19 cellular contexts compared by ENCODE assay signal in genomic region chr1:222910699-222911098, GRCh38.
DNase-seq lines count a peak whose midpoint lies in the region; ATAC-seq and TF ChIP-seq lines count a peak whose summit lies in the region.
"Had no signal": no experiment of that assay in that cellular context is flagged by ENCODE, and none has a peak within 500 bp of the region (broad histone marks: within the 10 kb centered on the region; RNA-seq: fewer than 3 reads in every experiment).

No MANE protein-coding gene starts in this region.

- no peaks in the 10 kb centered on the region for H3K36me3 ChIP-seq in effector memory CD4-positive, alpha-beta T cell (ENCODE audit: control insufficient read depth, insufficient read depth, low read length)
- H3K36me3 ChIP-seq in PC-9 (ENCODE audit: low read depth) = no peaks in the 10 kb centered on the region
- H3K36me3 ChIP-seq: neutrophil, stomach had no signal

- H3K4me2 ChIP-seq in PC-9 = no peak overlapping the region

- CTCF ChIA-PET in PC-9 (lab: Charles Lee) = no interaction called here

- H3K27me3 ChIP-seq in effector memory CD4-positive, alpha-beta T cell (replicated peaks; ENCODE audit: control insufficient read depth, insufficient read depth, low read length, poor library complexity, severe bottlenecking) = no peaks in the 10 kb centered on the region
- H3K27me3 ChIP-seq in PC-9 (ENCODE audit: insufficient read depth, low read depth) = no peaks in the 10 kb centered on the region
- H3K27me3 ChIP-seq: neutrophil, stomach had no signal

- H3K4me1 ChIP-seq in effector memory CD4-positive, alpha-beta T cell (ENCODE audit: control insufficient read depth, insufficient read depth, low read length, poor library complexity, severe bottlenecking) = no peaks in the 10 kb centered on the region
- H3K4me1 ChIP-seq in PC-9 (replicated peaks; ENCODE audit: insufficient read depth) = peaks cover 20% of the 10 kb centered on the region

- H3F3A ChIP-seq in PC-9 (ENCODE audit: insufficient read depth, low read depth) = peaks cover 7% of the 10 kb centered on the region; the same call in 1 of the 2 replicates

- no peak overlapping the region for H2AFZ ChIP-seq in PC-9

- H3K79me2 ChIP-seq in PC-9 (ENCODE audit: low read depth) = no peaks in the 10 kb centered on the region

- DNase-seq in Daoy (ENCODE audit: low read depth) (peak; percentile 36), NCI-H226 (peak; percentile 48), choroid plexus epithelial cell (ENCODE audit: low read depth) (peak; percentile 66), myocyte (ENCODE audit: low read depth) (peak; percentile 53), H4 (ENCODE audit: low spot score) (no peak), PC-9 (no peak)
- DNase-seq in effector memory CD4-positive, alpha-beta T cell = no peak
- DNase-seq: activated CD4-positive, alpha-beta T cell treated with anti-CD3 and anti-CD28 coated beads for 1 hour; activated naive CD8-positive, alpha-beta T cell treated with anti-CD3 and anti-CD28 coated beads, Interleukin-2, amount 10 ng/mL, durations not matched to agents 7 days and 5 days; effector CD4-positive, alpha-beta T cell; Karpas-422; kidney glomerular epithelial cell; NCI-H1417; NCI-H748 treated with DMSO at 0.1 percent for 48 hours; stomach; T1000 had no signal

- H3K9me3 ChIP-seq in effector memory CD4-positive, alpha-beta T cell (ENCODE audit: control insufficient read depth, low read length) = no peaks in the 10 kb centered on the region
- no peaks in the 10 kb centered on the region for H3K9me3 ChIP-seq in PC-9 (ENCODE audit: insufficient read depth, low read depth)
- H3K9me3 ChIP-seq: neutrophil, stomach had no signal

- H4K20me1 ChIP-seq in PC-9 (ENCODE audit: insufficient read depth) = no peaks in the 10 kb centered on the region

- no TSS peak for BruUV-seq in PC-9 (replicated peaks; lab: Mats Ljungman, UMichigan)

- H3K9me2 ChIP-seq in PC-9 (ENCODE audit: insufficient read depth) = no peaks in the 10 kb centered on the region

- no peak overlapping the region for H3K27ac ChIP-seq in effector memory CD4-positive, alpha-beta T cell (ENCODE audit: insufficient read depth, low read length, poor library complexity, severe bottlenecking)
- H3K27ac ChIP-seq in PC-9 = no peak overlapping the region; the same call in 1 of the 2 replicates
- H3K27ac ChIP-seq: neutrophil, stomach had no signal

- H3K4me3 ChIP-seq in choroid plexus epithelial cell (ENCODE audit: low read depth, low read length) (no peak overlapping the region), PC-9 (no peak overlapping the region)
- H3K4me3 ChIP-seq in effector memory CD4-positive, alpha-beta T cell (ENCODE audit: insufficient read depth, low read depth, low read length, poor library complexity, severe bottlenecking) = no peak overlapping the region
- H3K4me3 ChIP-seq: stomach had no signal

- intact Hi-C loops in PC-9 (cut with micrococcal nuclease; ENCODE audit: unreplicated experiment) = no loop called here

- POLR2A ChIA-PET in PC-9 (lab: Charles Lee; ENCODE audit: unreplicated experiment) = interaction anchor here (0.5 to 0.6 kb wide), 3 partner anchors 18 to 107 kb away, joined by 3 to 6 read pairs (median 4); no protein-coding TSS in a partner anchor

- TF ChIP-seq CTCF in choroid plexus epithelial cell (conservative IDR thresholded peaks at IDR 0.05; ENCODE audit: low read depth, low read length) (no peak), PC-9 (conservative IDR thresholded peaks at IDR 0.05) (no peak)

- no peak for ATAC-seq in GM19455 (IDR thresholded peaks at IDR 0.05; ENCODE audit: unreplicated experiment)
- ATAC-seq: HCT116 had no signal

Comparison
In these comparisons a context has a peak if more than half of its experiments do, and no peak if none do; other contexts are left out.
1. DNase-seq: peak in Daoy (single experiment), NCI-H226 (single experiment), choroid plexus epithelial cell (single experiment) and myocyte (single experiment); none in H4 (single experiment), effector memory CD4-positive, alpha-beta T cell (0 of 3) and PC-9 (0 of 2).